2 cellular contexts compared by ENCODE assay signal in genomic region chr14:103910262-103910935, GRCh38.
TF ChIP-seq lines count a peak whose summit lies in the region.

No MANE protein-coding gene starts in this region.

TF ChIP-seq in HEK293, 187 proteins besides CTCF, POLR2A, EP300 and RAD21 (continued from another document and continues in another):
- TF ChIP-seq ZNF184 (tag by site-specific recombination; IDR thresholded peaks at IDR 0.05) (no peak), ZNF292 (tag by site-specific recombination; IDR thresholded peaks at IDR 0.05; ENCODE audit: borderline replicate concordance, low read depth) (no peak), ZNF324 (tag by site-specific recombination; IDR thresholded peaks at IDR 0.05) (no peak), EGR2 (tag by site-specific recombination; IDR thresholded peaks at IDR 0.05; ENCODE audit: low read depth) (peak; percentile 92), ZNF654 (tag by site-specific recombination; IDR thresholded peaks at IDR 0.05; ENCODE audit: low read depth) (peak; percentile 82), ZNF555 (tag by site-specific recombination; conservative IDR thresholded peaks at IDR 0.05) (no peak), KLF1 (tag by site-specific recombination; IDR thresholded peaks at IDR 0.05) (no peak), PRDM10 (tag by site-specific recombination; IDR thresholded peaks at IDR 0.05) (peak; percentile 23; the same call in 1 of the 2 replicates), SETDB1 (IDR thresholded peaks at IDR 0.05; ENCODE audit: insufficient read length, low read length) (no peak), ZNF600 (tag by site-specific recombination; IDR thresholded peaks at IDR 0.05) (0 out of 2 replicates have a peak, but pooled peaks have one; percentile 22), ZFHX2 (tag by site-specific recombination; conservative IDR thresholded peaks at IDR 0.05) (peak; percentile 95), HIC1 (tag by site-specific recombination; IDR thresholded peaks at IDR 0.05) (0 out of 2 replicates have a peak, but pooled peaks have one; percentile 39), ZNF621 (tag by site-specific recombination; IDR thresholded peaks at IDR 0.05) (no peak), HOXD13 (CRISPR knock-in tag; IDR thresholded peaks at IDR 0.05; ENCODE audit: borderline replicate concordance) (no peak), ZNF202 (tag by site-specific recombination; IDR thresholded peaks at IDR 0.05; ENCODE audit: borderline replicate concordance) (no peak), ZNF24 (tag by site-specific recombination; IDR thresholded peaks at IDR 0.05) (no peak), ZSCAN30 (tag by site-specific recombination; IDR thresholded peaks at IDR 0.05) (no peak; the same call in 1 of the 2 replicates), ZNF121 (tag by site-specific recombination; IDR thresholded peaks at IDR 0.05) (no peak), ZEB2 (tag by site-specific recombination; IDR thresholded peaks at IDR 0.05) (0 out of 2 replicates have a peak, but pooled peaks have one; percentile 29), ZNF501 (tag by site-specific recombination; IDR thresholded peaks at IDR 0.05) (0 out of 2 replicates have a peak, but pooled peaks have one; percentile 43)
- TF ChIP-seq, protein P1, sequence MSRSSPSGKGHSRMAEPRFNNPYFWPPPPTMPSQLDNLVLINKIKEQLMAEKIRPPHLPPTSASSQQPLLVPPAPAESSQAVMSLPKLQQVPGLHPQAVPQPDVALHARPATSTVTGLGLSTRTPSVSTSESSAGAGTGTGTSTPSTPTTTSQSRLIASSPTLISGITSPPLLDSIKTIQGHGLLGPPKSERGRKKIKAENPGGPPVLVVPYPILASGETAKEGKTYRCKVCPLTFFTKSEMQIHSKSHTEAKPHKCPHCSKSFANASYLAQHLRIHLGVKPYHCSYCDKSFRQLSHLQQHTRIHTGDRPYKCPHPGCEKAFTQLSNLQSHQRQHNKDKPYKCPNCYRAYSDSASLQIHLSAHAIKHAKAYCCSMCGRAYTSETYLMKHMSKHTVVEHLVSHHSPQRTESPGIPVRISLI (tag by site-specific recombination; IDR thresholded peaks at IDR 0.05), result no peak

TF ChIP-seq in HepG2, 621 proteins besides CTCF, POLR2A, EP300 and RAD21 (continued from another document and continues in another):
- TF ChIP-seq, protein P2, sequence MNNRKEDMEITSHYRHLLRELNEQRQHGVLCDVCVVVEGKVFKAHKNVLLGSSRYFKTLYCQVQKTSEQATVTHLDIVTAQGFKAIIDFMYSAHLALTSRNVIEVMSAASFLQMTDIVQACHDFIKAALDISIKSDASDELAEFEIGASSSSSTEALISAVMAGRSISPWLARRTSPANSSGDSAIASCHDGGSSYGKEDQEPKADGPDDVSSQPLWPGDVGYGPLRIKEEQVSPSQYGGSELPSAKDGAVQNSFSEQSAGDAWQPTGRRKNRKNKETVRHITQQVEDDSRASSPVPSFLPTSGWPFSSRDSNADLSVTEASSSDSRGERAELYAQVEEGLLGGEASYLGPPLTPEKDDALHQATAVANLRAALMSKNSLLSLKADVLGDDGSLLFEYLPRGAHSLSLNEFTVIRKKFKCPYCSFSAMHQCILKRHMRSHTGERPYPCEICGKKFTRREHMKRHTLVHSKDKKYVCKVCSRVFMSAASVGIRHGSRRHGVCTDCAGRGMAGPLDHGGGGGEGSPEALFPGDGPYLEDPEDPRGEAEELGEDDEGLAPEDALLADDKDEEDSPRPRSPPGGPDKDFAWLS (CRISPR knock-in tag; IDR thresholded peaks at IDR 0.05; ENCODE audit: borderline replicate concordance), result no peak
- TF ChIP-seq SMC3 (IDR thresholded peaks at IDR 0.05; ENCODE audit: low read length), result peak; percentile 82
- no peak for TF ChIP-seq SOX6 (IDR thresholded peaks at IDR 0.05)
- no peak for TF ChIP-seq SOX6 (CRISPR knock-in tag; IDR thresholded peaks at IDR 0.05)
- TF ChIP-seq MTA3 (CRISPR knock-in tag; IDR thresholded peaks at IDR 0.05), result no peak
- no peak for TF ChIP-seq LCORL (IDR thresholded peaks at IDR 0.05)
- TF ChIP-seq LCORL (CRISPR knock-in tag; IDR thresholded peaks at IDR 0.05), result 0 out of 2 replicates have a peak, but pooled peaks have one; percentile 49
- peak; percentile 39; the same call in 1 of the 2 replicates for TF ChIP-seq SAP130 (CRISPR knock-in tag; IDR thresholded peaks at IDR 0.05; ENCODE audit: low read depth)
- no peak for TF ChIP-seq MBNL3 (CRISPR knock-in tag; conservative IDR thresholded peaks at IDR 0.05)
- peak; percentile 34; the same call in 1 of the 2 replicates for TF ChIP-seq ZNF614 (CRISPR knock-in tag; IDR thresholded peaks at IDR 0.05; ENCODE audit: borderline replicate concordance)
- peak; percentile 54; the same call in 1 of the 2 replicates for TF ChIP-seq TARDBP (CRISPR knock-in tag; IDR thresholded peaks at IDR 0.05)
- TF ChIP-seq DNMT3B (CRISPR knock-in tag; conservative IDR thresholded peaks at IDR 0.05), result 0 out of 2 replicates have a peak, but pooled peaks have one; percentile 33
- peak; percentile 22; the same call in 1 of the 2 replicates for TF ChIP-seq RXRB (CRISPR knock-in tag; IDR thresholded peaks at IDR 0.05; ENCODE audit: borderline replicate concordance)
- 0 out of 2 replicates have a peak, but pooled peaks have one; percentile 44 for TF ChIP-seq PITX1 (CRISPR knock-in tag; IDR thresholded peaks at IDR 0.05)
- 0 out of 2 replicates have a peak, but pooled peaks have one; percentile 25 for TF ChIP-seq ELF3 (CRISPR knock-in tag; IDR thresholded peaks at IDR 0.05)
- 0 out of 2 replicates have a peak, but pooled peaks have one; percentile 34 for TF ChIP-seq MED1 (CRISPR knock-in tag; IDR thresholded peaks at IDR 0.05)
- TF ChIP-seq GATAD2A (CRISPR knock-in tag; IDR thresholded peaks at IDR 0.05), result peak; percentile 42; the same call in 1 of the 2 replicates
- TF ChIP-seq, protein P3, sequence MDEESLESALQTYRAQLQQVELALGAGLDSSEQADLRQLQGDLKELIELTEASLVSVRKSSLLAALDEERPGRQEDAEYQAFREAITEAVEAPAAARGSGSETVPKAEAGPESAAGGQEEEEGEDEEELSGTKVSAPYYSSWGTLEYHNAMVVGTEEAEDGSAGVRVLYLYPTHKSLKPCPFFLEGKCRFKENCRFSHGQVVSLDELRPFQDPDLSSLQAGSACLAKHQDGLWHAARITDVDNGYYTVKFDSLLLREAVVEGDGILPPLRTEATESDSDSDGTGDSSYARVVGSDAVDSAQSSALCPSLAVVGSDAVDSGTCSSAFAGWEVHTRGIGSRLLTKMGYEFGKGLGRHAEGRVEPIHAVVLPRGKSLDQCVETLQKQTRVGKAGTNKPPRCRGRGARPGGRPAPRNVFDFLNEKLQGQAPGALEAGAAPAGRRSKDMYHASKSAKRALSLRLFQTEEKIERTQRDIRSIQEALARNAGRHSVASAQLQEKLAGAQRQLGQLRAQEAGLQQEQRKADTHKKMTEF (CRISPR knock-in tag; IDR thresholded peaks at IDR 0.05), result peak; percentile 60
- TF ChIP-seq STAG1 (CRISPR knock-in tag; IDR thresholded peaks at IDR 0.05), result peak; percentile 96
- TF ChIP-seq HOXA5 (CRISPR knock-in tag; IDR thresholded peaks at IDR 0.05), result peak; percentile 35; the same call in 1 of the 2 replicates
- TF ChIP-seq, protein P4, sequence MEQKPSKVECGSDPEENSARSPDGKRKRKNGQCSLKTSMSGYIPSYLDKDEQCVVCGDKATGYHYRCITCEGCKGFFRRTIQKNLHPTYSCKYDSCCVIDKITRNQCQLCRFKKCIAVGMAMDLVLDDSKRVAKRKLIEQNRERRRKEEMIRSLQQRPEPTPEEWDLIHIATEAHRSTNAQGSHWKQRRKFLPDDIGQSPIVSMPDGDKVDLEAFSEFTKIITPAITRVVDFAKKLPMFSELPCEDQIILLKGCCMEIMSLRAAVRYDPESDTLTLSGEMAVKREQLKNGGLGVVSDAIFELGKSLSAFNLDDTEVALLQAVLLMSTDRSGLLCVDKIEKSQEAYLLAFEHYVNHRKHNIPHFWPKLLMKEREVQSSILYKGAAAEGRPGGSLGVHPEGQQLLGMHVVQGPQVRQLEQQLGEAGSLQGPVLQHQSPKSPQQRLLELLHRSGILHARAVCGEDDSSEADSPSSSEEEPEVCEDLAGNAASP (CRISPR knock-in tag; IDR thresholded peaks at IDR 0.05; ENCODE audit: borderline replicate concordance), result no peak
- no peak for TF ChIP-seq GABPA (IDR thresholded peaks at IDR 0.05; ENCODE audit: low read depth, low read length)
- peak; percentile 17; the same call in 1 of the 2 replicates for TF ChIP-seq GABPA (CRISPR knock-in tag; IDR thresholded peaks at IDR 0.05; ENCODE audit: low read depth)
- no peak for TF ChIP-seq ARID2 (CRISPR knock-in tag; IDR thresholded peaks at IDR 0.05; ENCODE audit: borderline replicate concordance)
- peak; percentile 86 for TF ChIP-seq ZNF691 (CRISPR knock-in tag; IDR thresholded peaks at IDR 0.05; ENCODE audit: borderline replicate concordance, low read depth)
- peak; percentile 91 for TF ChIP-seq HNRNPL (IDR thresholded peaks at IDR 0.05; ENCODE audit: low read depth, low read length)
- no peak for TF ChIP-seq ZFP37 (CRISPR knock-in tag; IDR thresholded peaks at IDR 0.05; ENCODE audit: borderline replicate concordance)
- TF ChIP-seq ZNF768 (CRISPR knock-in tag; IDR thresholded peaks at IDR 0.05), result no peak
- TF ChIP-seq FOXO1 (CRISPR knock-in tag; IDR thresholded peaks at IDR 0.05), result 0 out of 2 replicates have a peak, but pooled peaks have one; percentile 6
- TF ChIP-seq ZNF574 (CRISPR knock-in tag; IDR thresholded peaks at IDR 0.05), result peak; percentile 51
- 0 out of 2 replicates have a peak, but pooled peaks have one; percentile 24 for TF ChIP-seq ZNF501 (CRISPR knock-in tag; IDR thresholded peaks at IDR 0.05)
- no peak for TF ChIP-seq RBFOX2 (IDR thresholded peaks at IDR 0.05; ENCODE audit: low read depth, low read length)
- TF ChIP-seq HES4 (CRISPR knock-in tag; IDR thresholded peaks at IDR 0.05; ENCODE audit: borderline replicate concordance), result no peak
- TF ChIP-seq, protein P5, sequence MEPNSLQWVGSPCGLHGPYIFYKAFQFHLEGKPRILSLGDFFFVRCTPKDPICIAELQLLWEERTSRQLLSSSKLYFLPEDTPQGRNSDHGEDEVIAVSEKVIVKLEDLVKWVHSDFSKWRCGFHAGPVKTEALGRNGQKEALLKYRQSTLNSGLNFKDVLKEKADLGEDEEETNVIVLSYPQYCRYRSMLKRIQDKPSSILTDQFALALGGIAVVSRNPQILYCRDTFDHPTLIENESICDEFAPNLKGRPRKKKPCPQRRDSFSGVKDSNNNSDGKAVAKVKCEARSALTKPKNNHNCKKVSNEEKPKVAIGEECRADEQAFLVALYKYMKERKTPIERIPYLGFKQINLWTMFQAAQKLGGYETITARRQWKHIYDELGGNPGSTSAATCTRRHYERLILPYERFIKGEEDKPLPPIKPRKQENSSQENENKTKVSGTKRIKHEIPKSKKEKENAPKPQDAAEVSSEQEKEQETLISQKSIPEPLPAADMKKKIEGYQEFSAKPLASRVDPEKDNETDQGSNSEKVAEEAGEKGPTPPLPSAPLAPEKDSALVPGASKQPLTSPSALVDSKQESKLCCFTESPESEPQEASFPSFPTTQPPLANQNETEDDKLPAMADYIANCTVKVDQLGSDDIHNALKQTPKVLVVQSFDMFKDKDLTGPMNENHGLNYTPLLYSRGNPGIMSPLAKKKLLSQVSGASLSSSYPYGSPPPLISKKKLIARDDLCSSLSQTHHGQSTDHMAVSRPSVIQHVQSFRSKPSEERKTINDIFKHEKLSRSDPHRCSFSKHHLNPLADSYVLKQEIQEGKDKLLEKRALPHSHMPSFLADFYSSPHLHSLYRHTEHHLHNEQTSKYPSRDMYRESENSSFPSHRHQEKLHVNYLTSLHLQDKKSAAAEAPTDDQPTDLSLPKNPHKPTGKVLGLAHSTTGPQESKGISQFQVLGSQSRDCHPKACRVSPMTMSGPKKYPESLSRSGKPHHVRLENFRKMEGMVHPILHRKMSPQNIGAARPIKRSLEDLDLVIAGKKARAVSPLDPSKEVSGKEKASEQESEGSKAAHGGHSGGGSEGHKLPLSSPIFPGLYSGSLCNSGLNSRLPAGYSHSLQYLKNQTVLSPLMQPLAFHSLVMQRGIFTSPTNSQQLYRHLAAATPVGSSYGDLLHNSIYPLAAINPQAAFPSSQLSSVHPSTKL (CRISPR knock-in tag; IDR thresholded peaks at IDR 0.05), result peak; percentile 12; the same call in 1 of the 2 replicates
- TF ChIP-seq TFE3 (CRISPR knock-in tag; IDR thresholded peaks at IDR 0.05), result 0 out of 2 replicates have a peak, but pooled peaks have one; percentile 23
